Comparison of ENCODE assay signal across 26 cellular contexts in the genomic region with DNA sequence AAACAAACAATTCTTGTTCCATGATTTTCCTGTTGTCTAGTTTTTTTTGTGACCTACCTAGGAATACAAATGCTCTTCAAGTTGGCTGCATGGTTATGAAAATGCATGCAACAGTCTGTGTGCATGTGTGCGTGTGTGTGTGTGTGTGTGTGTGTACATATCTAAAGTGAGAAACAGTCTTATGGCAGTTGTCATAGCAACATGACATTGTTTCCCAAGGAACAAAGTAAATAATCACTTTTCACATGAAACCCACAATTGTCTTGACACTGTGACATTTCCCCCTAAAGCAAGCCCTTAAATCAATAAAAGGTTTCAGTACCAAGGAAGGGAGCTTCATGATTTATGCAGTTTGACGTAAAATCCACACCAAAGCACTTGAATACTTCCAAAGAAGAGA.
"Had no signal": no experiment of that assay in that cellular context is flagged by ENCODE, and none has a peak within 500 bp of the region (broad histone marks: within the 10 kb centered on the region; RNA-seq: fewer than 3 reads in every experiment).

No MANE protein-coding gene starts in this region.

- H3K4me3 Mint-ChIP-seq: activated CD4-positive, alpha-beta T cell treated with anti-CD3 and anti-CD28 coated beads, Interleukin-2, amount 10 ng/mL, durations not matched to agents 24 days and 14 days; activated CD8-positive, alpha-beta T cell treated with anti-CD3 and anti-CD28 coated beads for 36 hours; activated naive CD4-positive, alpha-beta T cell treated with anti-CD3 and anti-CD28 coated beads, Interleukin-2, amount 50 U/mL, for 24 hours; activated naive CD8-positive, alpha-beta T cell treated with anti-CD3 and anti-CD28 coated beads, Interleukin-2, amount 10 ng/mL, durations not matched to agents 7 days and 5 days; activated T-cell treated with anti-CD3 and anti-CD28 coated beads, Interleukin-2, amount 50 U/mL, for 72 hours; activated T-helper 17 cell treated with anti-CD3 and anti-CD28 coated beads, Interleukin-2, amount 50 U/mL, for 72 hours; T-helper 1 cell treated with Interleukin-12 subunit alpha and Interleukin-12 subunit beta and Interleukin-4 antibody, amounts not matched to agents 30 μg/mL and 1 μg/mL, for 36 hours; T-helper 2 cell treated with Interferon-gamma antibody and Interleukin-4, amounts not matched to agents 5 μg/mL and 100 μg/mL, for 36 hours had no signal

- H3K27ac ChIP-seq: body of pancreas, breast epithelium, Peyer's patch, SJSA1 had no signal

- H3K9me3 ChIP-seq: body of pancreas, Peyer's patch, SJSA1 had no signal

- H3K36me3 Mint-ChIP-seq: activated naive CD4-positive, alpha-beta T cell treated with anti-CD3 and anti-CD28 coated beads, Interleukin-2, amount 50 U/mL, for 24 hours; activated naive CD8-positive, alpha-beta T cell treated with anti-CD3 and anti-CD28 coated beads, Interleukin-2, amount 10 ng/mL, durations not matched to agents 7 days and 5 days had no signal

- H3K27me3 Mint-ChIP-seq: activated CD4-positive, alpha-beta T cell treated with anti-CD3 and anti-CD28 coated beads, Interleukin-2, amount 10 ng/mL, durations not matched to agents 24 days and 14 days; activated CD8-positive, alpha-beta T cell treated with anti-CD3 and anti-CD28 coated beads for 36 hours; activated naive CD4-positive, alpha-beta T cell treated with anti-CD3 and anti-CD28 coated beads, Interleukin-2, amount 50 U/mL, for 24 hours; activated naive CD8-positive, alpha-beta T cell treated with anti-CD3 and anti-CD28 coated beads, Interleukin-2, amount 10 ng/mL, durations not matched to agents 7 days and 5 days; activated T-helper 17 cell treated with anti-CD3 and anti-CD28 coated beads, Interleukin-2, amount 50 U/mL, for 72 hours had no signal

- H3K27me3 ChIP-seq: body of pancreas, breast epithelium, Peyer's patch, SJSA1 had no signal

- DNase-seq: activated CD4-positive, alpha-beta T cell treated with anti-CD3 and anti-CD28 coated beads, Interleukin-2, amount 10 ng/mL, durations not matched to agents 24 days and 14 days; activated CD4-positive, alpha-beta T cell treated with anti-CD3 and anti-CD28 coated beads, Interleukin-2, amount 50 U/mL, for 4 hours; activated CD8-positive, alpha-beta T cell treated with anti-CD3 and anti-CD28 coated beads for 36 hours; activated effector memory CD4-positive, alpha-beta T cell treated with anti-CD3 and anti-CD28 coated beads, Interleukin-2, amount 50 U/mL, for 16 hours; activated naive CD4-positive, alpha-beta T cell; activated naive CD8-positive, alpha-beta T cell treated with anti-CD3 and anti-CD28 coated beads, Interleukin-2, amount 10 ng/mL, durations not matched to agents 7 days and 5 days; activated T-cell treated with anti-CD3 and anti-CD28 coated beads, Interleukin-2, amount 50 U/mL, for 1 hour; activated T-cell treated with anti-CD3 and anti-CD28 coated beads, Interleukin-2, amount 50 U/mL, for 72 hours; body of pancreas; NCI-H1092 treated with DMSO at 0.1 percent for 48 hours; NCI-H1436 treated with DMSO at 0.1 percent for 48 hours; NCI-H187 treated with DMSO at 0.1 percent for 48 hours; NCI-H2081; NCI-H510A; NCI-H526; PC-3; Peyer's patch; RPMI8226; SHP77 treated with DMSO at 0.1 percent for 48 hours; SK-N-SH had no signal

- H3K36me3 ChIP-seq: breast epithelium, Peyer's patch, SJSA1 had no signal

- H3K4me1 ChIP-seq: body of pancreas, breast epithelium, Peyer's patch, SJSA1 had no signal

- H3K4me1 Mint-ChIP-seq: activated CD4-positive, alpha-beta T cell treated with anti-CD3 and anti-CD28 coated beads, Interleukin-2, amount 10 ng/mL, durations not matched to agents 24 days and 14 days; activated naive CD4-positive, alpha-beta T cell treated with anti-CD3 and anti-CD28 coated beads, Interleukin-2, amount 50 U/mL, for 24 hours; activated naive CD8-positive, alpha-beta T cell treated with anti-CD3 and anti-CD28 coated beads, Interleukin-2, amount 10 ng/mL, durations not matched to agents 7 days and 5 days; activated T-helper 17 cell treated with anti-CD3 and anti-CD28 coated beads, Interleukin-2, amount 50 U/mL, for 72 hours had no signal

- H3K4me3 ChIP-seq: body of pancreas, breast epithelium, Peyer's patch, SJSA1 had no signal

- H3K27ac Mint-ChIP-seq: activated CD4-positive, alpha-beta T cell treated with anti-CD3 and anti-CD28 coated beads, Interleukin-2, amount 10 ng/mL, durations not matched to agents 24 days and 14 days; activated CD8-positive, alpha-beta T cell treated with anti-CD3 and anti-CD28 coated beads for 36 hours; activated naive CD4-positive, alpha-beta T cell treated with anti-CD3 and anti-CD28 coated beads, Interleukin-2, amount 50 U/mL, for 24 hours; activated naive CD8-positive, alpha-beta T cell treated with anti-CD3 and anti-CD28 coated beads, Interleukin-2, amount 10 ng/mL, durations not matched to agents 7 days and 5 days; activated T-cell treated with anti-CD3 and anti-CD28 coated beads, Interleukin-2, amount 50 U/mL, for 72 hours; activated T-helper 17 cell treated with anti-CD3 and anti-CD28 coated beads, Interleukin-2, amount 50 U/mL, for 72 hours; T-helper 1 cell treated with Interleukin-12 subunit alpha and Interleukin-12 subunit beta and Interleukin-4 antibody, amounts not matched to agents 30 μg/mL and 1 μg/mL, for 36 hours; T-helper 2 cell treated with Interferon-gamma antibody and Interleukin-4, amounts not matched to agents 5 μg/mL and 100 μg/mL, for 36 hours had no signal
